ENCODE assay signal across 29 cellular contexts in the genomic region with DNA sequence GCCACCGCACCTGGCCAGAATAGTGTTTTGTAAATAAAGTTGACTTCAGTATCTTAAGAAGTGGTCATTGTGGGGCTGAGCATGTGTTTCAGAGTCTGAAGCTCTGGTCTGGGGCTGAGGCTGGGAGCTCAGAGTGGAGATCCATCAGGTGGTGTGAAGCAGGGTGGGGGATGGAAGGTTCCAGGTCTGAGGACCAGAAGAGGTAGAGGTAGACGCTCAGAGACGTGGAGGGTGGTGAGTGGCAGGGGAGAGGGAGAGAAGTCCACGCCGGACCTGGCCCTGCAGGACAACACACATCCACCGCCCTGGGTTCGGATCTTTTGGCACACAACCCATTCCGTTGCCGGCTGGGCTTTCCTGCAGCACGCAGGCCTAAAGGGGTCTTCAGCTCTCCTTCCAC. TPM values are rescaled to one million over a fixed set of nuclear protein-coding genes. Genes with fewer than 3 reads are reported as not detected.
"Had no signal": no experiment of that assay in that cellular context is flagged by ENCODE, and none has a peak within 500 bp of the region (broad histone marks: within the 10 kb centered on the region; RNA-seq: fewer than 3 reads in every experiment).

No MANE protein-coding gene starts in this region.

- H3K36me3 ChIP-seq: brain microvascular endothelial cell, esophagus squamous epithelium, gastroesophageal sphincter, WERI-Rb-1 had no signal

- H3K27me3 Mint-ChIP-seq: activated CD4-positive, alpha-beta memory T cell treated with anti-CD3 and anti-CD28 coated beads for 36 hours; activated CD4-positive, alpha-beta T cell treated with anti-CD3 and anti-CD28 coated beads for 36 hours; activated CD4-positive, alpha-beta T cell treated with anti-CD3 and anti-CD28 coated beads, Interleukin-2, amount 10 ng/mL, durations not matched to agents 24 days and 14 days; activated naive CD8-positive, alpha-beta T cell; effector memory CD8-positive, alpha-beta T cell had no signal

- H3K36me3 Mint-ChIP-seq: activated CD4-positive, alpha-beta memory T cell treated with anti-CD3 and anti-CD28 coated beads for 36 hours; activated CD8-positive, alpha-beta memory T cell treated with anti-CD3 and anti-CD28 coated beads, Interleukin-2, amount 10 ng/mL, durations not matched to agents 7 days and 5 days; activated naive CD8-positive, alpha-beta T cell had no signal

- H3K4me3 Mint-ChIP-seq: activated CD4-positive, alpha-beta memory T cell treated with anti-CD3 and anti-CD28 coated beads for 36 hours; activated CD4-positive, alpha-beta T cell treated with anti-CD3 and anti-CD28 coated beads for 36 hours; activated CD4-positive, alpha-beta T cell treated with anti-CD3 and anti-CD28 coated beads, Interleukin-2, amount 10 ng/mL, durations not matched to agents 24 days and 14 days; activated CD8-positive, alpha-beta memory T cell treated with anti-CD3 and anti-CD28 coated beads, Interleukin-2, amount 10 ng/mL, durations not matched to agents 7 days and 5 days; activated CD8-positive, alpha-beta T cell treated with anti-CD3 and anti-CD28 coated beads, Interleukin-2, amount 10 ng/mL, durations not matched to agents 7 days and 5 days; activated naive CD8-positive, alpha-beta T cell; activated T-cell treated with anti-CD3 and anti-CD28 coated beads, Interleukin-2, amount 50 U/mL, for 4 hours; activated T-helper 17 cell treated with anti-CD3 and anti-CD28 coated beads, Interleukin-2, amount 50 U/mL, for 72 hours; effector memory CD8-positive, alpha-beta T cell had no signal

- H3K9me3 ChIP-seq: esophagus squamous epithelium had no signal

- H3K27me3 ChIP-seq: brain microvascular endothelial cell had no signal

- H3K27ac Mint-ChIP-seq: activated CD4-positive, alpha-beta memory T cell treated with anti-CD3 and anti-CD28 coated beads for 36 hours; activated CD4-positive, alpha-beta T cell treated with anti-CD3 and anti-CD28 coated beads for 36 hours; activated CD4-positive, alpha-beta T cell treated with anti-CD3 and anti-CD28 coated beads, Interleukin-2, amount 10 ng/mL, durations not matched to agents 24 days and 14 days; activated CD8-positive, alpha-beta memory T cell treated with anti-CD3 and anti-CD28 coated beads, Interleukin-2, amount 10 ng/mL, durations not matched to agents 7 days and 5 days; activated CD8-positive, alpha-beta T cell treated with anti-CD3 and anti-CD28 coated beads, Interleukin-2, amount 10 ng/mL, durations not matched to agents 7 days and 5 days; activated naive CD8-positive, alpha-beta T cell; activated T-helper 17 cell treated with anti-CD3 and anti-CD28 coated beads, Interleukin-2, amount 50 U/mL, for 72 hours; effector memory CD8-positive, alpha-beta T cell had no signal

- H3K4me1 ChIP-seq: esophagus squamous epithelium, gastroesophageal sphincter had no signal

- H3K4me3 ChIP-seq: esophagus squamous epithelium, gastroesophageal sphincter had no signal

- DNase-seq: activated CD4-positive, alpha-beta memory T cell treated with anti-CD3 and anti-CD28 coated beads for 36 hours; activated CD4-positive, alpha-beta T cell treated with anti-CD3 and anti-CD28 coated beads for 36 hours; activated CD4-positive, alpha-beta T cell treated with anti-CD3 and anti-CD28 coated beads, Interleukin-2, amount 10 ng/mL, durations not matched to agents 24 days and 14 days; activated CD4-positive, CD25-positive, alpha-beta regulatory T cell; activated CD4-positive, CD25-positive, alpha-beta regulatory T cell treated with anti-CD3 and anti-CD28 coated beads, Interleukin-2, amount 50 U/mL, for 72 hours; activated CD8-positive, alpha-beta memory T cell treated with anti-CD3 and anti-CD28 coated beads, Interleukin-2, amount 10 ng/mL, durations not matched to agents 7 days and 5 days; activated CD8-positive, alpha-beta memory T cell treated with anti-CD3 and anti-CD28 coated beads, Interleukin-2, amount 50 U/mL, for 48 hours; activated CD8-positive, alpha-beta T cell treated with anti-CD3 and anti-CD28 coated beads, Interleukin-2, amount 10 ng/mL, durations not matched to agents 7 days and 5 days; activated effector memory CD4-positive, alpha-beta T cell treated with Interleukin-2 at 50 U/mL for 16 hours; activated gamma-delta T cell treated with Interleukin-2 at 50 U/mL for 16 hours; activated naive CD4-positive, alpha-beta T cell treated with anti-CD3 and anti-CD28 coated beads, Interleukin-2, amount 50 U/mL, for 16 hours; activated naive CD4-positive, alpha-beta T cell treated with Interleukin-2 at 50 U/mL for 16 hours; activated T-cell treated with anti-CD3 and anti-CD28 coated beads, Interleukin-2, amount 50 U/mL, for 4 hours; amniotic stem cell; anterior cingulate cortex; brain microvascular endothelial cell; caudate nucleus; cortex of kidney; dermis blood vessel endothelial cell; effector CD4-positive, alpha-beta T cell; effector memory CD8-positive, alpha-beta T cell; erythroblast; esophagus squamous epithelium; foreskin melanocyte; T-helper 2 cell; WERI-Rb-1 had no signal

- H3K9me3 Mint-ChIP-seq: activated CD4-positive, alpha-beta memory T cell treated with anti-CD3 and anti-CD28 coated beads for 36 hours; activated CD4-positive, alpha-beta T cell treated with anti-CD3 and anti-CD28 coated beads, Interleukin-2, amount 10 ng/mL, durations not matched to agents 24 days and 14 days; activated T-cell treated with anti-CD3 and anti-CD28 coated beads, Interleukin-2, amount 50 U/mL, for 4 hours; activated T-helper 17 cell treated with anti-CD3 and anti-CD28 coated beads, Interleukin-2, amount 50 U/mL, for 72 hours; effector memory CD8-positive, alpha-beta T cell had no signal

- H3K4me1 Mint-ChIP-seq: activated CD4-positive, alpha-beta T cell treated with anti-CD3 and anti-CD28 coated beads for 36 hours; activated CD4-positive, alpha-beta T cell treated with anti-CD3 and anti-CD28 coated beads, Interleukin-2, amount 10 ng/mL, durations not matched to agents 24 days and 14 days; activated CD8-positive, alpha-beta memory T cell treated with anti-CD3 and anti-CD28 coated beads, Interleukin-2, amount 10 ng/mL, durations not matched to agents 7 days and 5 days had no signal

- ATAC-seq: activated CD4-positive, alpha-beta T cell treated with anti-CD3 and anti-CD28 coated beads for 36 hours; activated CD8-positive, alpha-beta memory T cell treated with anti-CD3 and anti-CD28 coated beads, Interleukin-2, amount 10 ng/mL, durations not matched to agents 7 days and 5 days; activated CD8-positive, alpha-beta T cell treated with anti-CD3 and anti-CD28 coated beads, Interleukin-2, amount 10 ng/mL, durations not matched to agents 7 days and 5 days; activated T-cell treated with anti-CD3 and anti-CD28 coated beads, Interleukin-2, amount 50 U/mL, for 4 hours; activated T-helper 17 cell treated with anti-CD3 and anti-CD28 coated beads, Interleukin-2, amount 50 U/mL, for 72 hours; effector memory CD8-positive, alpha-beta T cell; gastroesophageal sphincter had no signal

RNA-seq across cellular contexts. Expression of a gene that starts 40.7 kb away (rescaled TPM):
- total RNA-seq: dermis blood vessel endothelial cell had no signal
